In genomic region chr12:122527478-122527944, GRCh38 we compare ENCODE assay signal across 1 cellular context.
TF ChIP-seq lines count a peak whose summit lies in the region.

No MANE protein-coding gene starts in this region.

TF ChIP-seq in HEK293, 187 proteins besides CTCF, POLR2A, EP300 and RAD21 (continued from another document and continues in another):
- TF ChIP-seq ZNF704 (tag by site-specific recombination; IDR thresholded peaks at IDR 0.05) = no peak
- TF ChIP-seq ZNF114 (tag by site-specific recombination; IDR thresholded peaks at IDR 0.05) = no peak
- TF ChIP-seq TRIM28 (IDR thresholded peaks at IDR 0.05; ENCODE audit: borderline replicate concordance, low read length) = no peak
- TF ChIP-seq RBAK (tag by site-specific recombination; IDR thresholded peaks at IDR 0.05) = no peak
- no peak for TF ChIP-seq ZNF121 (tag by site-specific recombination; IDR thresholded peaks at IDR 0.05)
- TF ChIP-seq ZNF571 (tag by site-specific recombination; IDR thresholded peaks at IDR 0.05) = no peak
- no peak for TF ChIP-seq ZNF423 (tag by site-specific recombination; IDR thresholded peaks at IDR 0.05)
- no peak for TF ChIP-seq TCF7L2 (IDR thresholded peaks at IDR 0.05; ENCODE audit: borderline replicate concordance, low read depth, low read length)
- no peak for TF ChIP-seq ZFP3 (tag by site-specific recombination; IDR thresholded peaks at IDR 0.05; ENCODE audit: low read depth)
- 0 out of 2 replicates have a peak, but pooled peaks have one; percentile 8 for TF ChIP-seq ZNF76 (tag by site-specific recombination; IDR thresholded peaks at IDR 0.05; ENCODE audit: borderline replicate concordance, low read depth)
- TF ChIP-seq KLF1 (tag by site-specific recombination; IDR thresholded peaks at IDR 0.05) = no peak
- no peak for TF ChIP-seq ZNF560 (tag by site-specific recombination; IDR thresholded peaks at IDR 0.05; ENCODE audit: borderline replicate concordance)
- TF ChIP-seq ZNF133 (tag by site-specific recombination; IDR thresholded peaks at IDR 0.05) = no peak
- TF ChIP-seq ZNF600 (tag by site-specific recombination; IDR thresholded peaks at IDR 0.05) = peak; percentile 61
- TF ChIP-seq ZNF433 (tag by site-specific recombination; IDR thresholded peaks at IDR 0.05; ENCODE audit: low read depth) = no peak
- no peak for TF ChIP-seq ZNF585B (tag by site-specific recombination; IDR thresholded peaks at IDR 0.05)
- TF ChIP-seq ZNF654 (tag by site-specific recombination; IDR thresholded peaks at IDR 0.05; ENCODE audit: low read depth) = no peak
- no peak for TF ChIP-seq ZNF404 (tag by site-specific recombination; IDR thresholded peaks at IDR 0.05)
- TF ChIP-seq ZNF624 (tag by site-specific recombination; IDR thresholded peaks at IDR 0.05) = no peak
- TF ChIP-seq ZNF416 (tag by site-specific recombination; IDR thresholded peaks at IDR 0.05) = no peak
- TF ChIP-seq ZFP41 (tag by site-specific recombination; IDR thresholded peaks at IDR 0.05; ENCODE audit: borderline replicate concordance) = no peak
- no peak for TF ChIP-seq ZNF518A (tag by site-specific recombination; conservative IDR thresholded peaks at IDR 0.05; ENCODE audit: low read depth)
- no peak for TF ChIP-seq OSR2 (tag by site-specific recombination; IDR thresholded peaks at IDR 0.05)
- TF ChIP-seq GLIS2 (tag by site-specific recombination; IDR thresholded peaks at IDR 0.05) = no peak
- no peak for TF ChIP-seq ZNF791 (tag by site-specific recombination; IDR thresholded peaks at IDR 0.05)
- TF ChIP-seq ZNF140 (tag by site-specific recombination; IDR thresholded peaks at IDR 0.05) = no peak
- TF ChIP-seq ZNF366 (tag by site-specific recombination; conservative IDR thresholded peaks at IDR 0.05) = peak; percentile 28; the same call in 1 of the 2 replicates
- TF ChIP-seq ZNF292 (tag by site-specific recombination; IDR thresholded peaks at IDR 0.05; ENCODE audit: borderline replicate concordance, low read depth) = no peak
- TF ChIP-seq ZNF473 (tag by site-specific recombination; IDR thresholded peaks at IDR 0.05) = no peak
- no peak for TF ChIP-seq GLI2 (tag by site-specific recombination; IDR thresholded peaks at IDR 0.05; ENCODE audit: borderline replicate concordance, low read depth)
- no peak for TF ChIP-seq ZNF776 (tag by site-specific recombination; IDR thresholded peaks at IDR 0.05; ENCODE audit: borderline replicate concordance)
- TF ChIP-seq, protein P1, sequence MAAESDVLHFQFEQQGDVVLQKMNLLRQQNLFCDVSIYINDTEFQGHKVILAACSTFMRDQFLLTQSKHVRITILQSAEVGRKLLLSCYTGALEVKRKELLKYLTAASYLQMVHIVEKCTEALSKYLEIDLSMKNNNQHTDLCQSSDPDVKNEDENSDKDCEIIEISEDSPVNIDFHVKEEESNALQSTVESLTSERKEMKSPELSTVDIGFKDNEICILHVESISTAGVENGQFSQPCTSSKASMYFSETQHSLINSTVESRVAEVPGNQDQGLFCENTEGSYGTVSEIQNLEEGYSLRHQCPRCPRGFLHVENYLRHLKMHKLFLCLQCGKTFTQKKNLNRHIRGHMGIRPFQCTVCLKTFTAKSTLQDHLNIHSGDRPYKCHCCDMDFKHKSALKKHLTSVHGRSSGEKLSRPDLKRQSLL (tag by site-specific recombination; IDR thresholded peaks at IDR 0.05) = no peak
- TF ChIP-seq, protein P2, sequence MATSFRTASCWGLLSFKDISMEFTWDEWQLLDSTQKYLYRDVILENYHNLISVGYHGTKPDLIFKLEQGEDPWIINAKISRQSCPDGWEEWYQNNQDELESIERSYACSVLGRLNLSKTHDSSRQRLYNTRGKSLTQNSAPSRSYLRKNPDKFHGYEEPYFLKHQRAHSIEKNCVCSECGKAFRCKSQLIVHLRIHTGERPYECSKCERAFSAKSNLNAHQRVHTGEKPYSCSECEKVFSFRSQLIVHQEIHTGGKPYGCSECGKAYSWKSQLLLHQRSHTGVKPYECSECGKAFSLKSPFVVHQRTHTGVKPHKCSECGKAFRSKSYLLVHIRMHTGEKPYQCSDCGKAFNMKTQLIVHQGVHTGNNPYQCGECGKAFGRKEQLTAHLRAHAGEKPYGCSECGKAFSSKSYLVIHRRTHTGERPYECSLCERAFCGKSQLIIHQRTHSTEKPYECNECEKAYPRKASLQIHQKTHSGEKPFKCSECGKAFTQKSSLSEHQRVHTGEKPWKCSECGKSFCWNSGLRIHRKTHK (tag by site-specific recombination; IDR thresholded peaks at IDR 0.05) = no peak
- no peak for TF ChIP-seq ZNF626 (tag by site-specific recombination; IDR thresholded peaks at IDR 0.05)
- no peak for TF ChIP-seq ZNF266 (tag by site-specific recombination; IDR thresholded peaks at IDR 0.05; ENCODE audit: low read depth)
- TF ChIP-seq, protein P3, sequence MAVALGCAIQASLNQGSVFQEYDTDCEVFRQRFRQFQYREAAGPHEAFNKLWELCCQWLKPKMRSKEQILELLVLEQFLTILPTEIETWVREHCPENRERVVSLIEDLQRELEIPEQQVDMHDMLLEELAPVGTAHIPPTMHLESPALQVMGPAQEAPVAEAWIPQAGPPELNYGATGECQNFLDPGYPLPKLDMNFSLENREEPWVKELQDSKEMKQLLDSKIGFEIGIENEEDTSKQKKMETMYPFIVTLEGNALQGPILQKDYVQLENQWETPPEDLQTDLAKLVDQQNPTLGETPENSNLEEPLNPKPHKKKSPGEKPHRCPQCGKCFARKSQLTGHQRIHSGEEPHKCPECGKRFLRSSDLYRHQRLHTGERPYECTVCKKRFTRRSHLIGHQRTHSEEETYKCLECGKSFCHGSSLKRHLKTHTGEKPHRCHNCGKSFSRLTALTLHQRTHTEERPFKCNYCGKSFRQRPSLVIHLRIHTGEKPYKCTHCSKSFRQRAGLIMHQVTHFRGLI (tag by site-specific recombination; IDR thresholded peaks at IDR 0.05) = no peak
- no peak for TF ChIP-seq SALL2 (tag by site-specific recombination; IDR thresholded peaks at IDR 0.05; ENCODE audit: borderline replicate concordance)
- peak; percentile 65 for TF ChIP-seq ZBTB17 (tag by site-specific recombination; IDR thresholded peaks at IDR 0.05)
- no peak for TF ChIP-seq ZNF248 (tag by site-specific recombination; IDR thresholded peaks at IDR 0.05)
- TF ChIP-seq, protein P4, sequence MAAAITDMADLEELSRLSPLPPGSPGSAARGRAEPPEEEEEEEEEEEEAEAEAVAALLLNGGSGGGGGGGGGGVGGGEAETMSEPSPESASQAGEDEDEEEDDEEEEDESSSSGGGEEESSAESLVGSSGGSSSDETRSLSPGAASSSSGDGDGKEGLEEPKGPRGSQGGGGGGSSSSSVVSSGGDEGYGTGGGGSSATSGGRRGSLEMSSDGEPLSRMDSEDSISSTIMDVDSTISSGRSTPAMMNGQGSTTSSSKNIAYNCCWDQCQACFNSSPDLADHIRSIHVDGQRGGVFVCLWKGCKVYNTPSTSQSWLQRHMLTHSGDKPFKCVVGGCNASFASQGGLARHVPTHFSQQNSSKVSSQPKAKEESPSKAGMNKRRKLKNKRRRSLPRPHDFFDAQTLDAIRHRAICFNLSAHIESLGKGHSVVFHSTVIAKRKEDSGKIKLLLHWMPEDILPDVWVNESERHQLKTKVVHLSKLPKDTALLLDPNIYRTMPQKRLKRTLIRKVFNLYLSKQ (tag by site-specific recombination; IDR thresholded peaks at IDR 0.05; ENCODE audit: borderline replicate concordance) = no peak
- TF ChIP-seq ZNF175 (tag by site-specific recombination; IDR thresholded peaks at IDR 0.05) = no peak
- no peak for TF ChIP-seq ZNF214 (tag by site-specific recombination; IDR thresholded peaks at IDR 0.05; ENCODE audit: borderline replicate concordance)
- no peak for TF ChIP-seq ZBTB1 (tag by site-specific recombination; IDR thresholded peaks at IDR 0.05)
- no peak for TF ChIP-seq ZFHX2 (tag by site-specific recombination; conservative IDR thresholded peaks at IDR 0.05)
- TF ChIP-seq ZNF529 (tag by site-specific recombination; IDR thresholded peaks at IDR 0.05; ENCODE audit: insufficient replicate concordance) = no peak
- no peak for TF ChIP-seq ZNF670 (tag by site-specific recombination; IDR thresholded peaks at IDR 0.05; ENCODE audit: low read depth)
- TF ChIP-seq ZNF544 (tag by site-specific recombination; IDR thresholded peaks at IDR 0.05) = no peak
- no peak for TF ChIP-seq KLF8 (tag by site-specific recombination; IDR thresholded peaks at IDR 0.05)
- peak; percentile 50; the same call in 1 of the 2 replicates for TF ChIP-seq ZNF2 (tag by site-specific recombination; IDR thresholded peaks at IDR 0.05)
- TF ChIP-seq ZNF623 (tag by site-specific recombination; IDR thresholded peaks at IDR 0.05) = no peak
- no peak for TF ChIP-seq PRDM6 (tag by site-specific recombination; IDR thresholded peaks at IDR 0.05)
- no peak for TF ChIP-seq MZF1 (tag by site-specific recombination; IDR thresholded peaks at IDR 0.05; ENCODE audit: borderline replicate concordance)
- TF ChIP-seq HOXD13 (CRISPR knock-in tag; IDR thresholded peaks at IDR 0.05; ENCODE audit: borderline replicate concordance) = no peak
- no peak for TF ChIP-seq MEIS1 (CRISPR knock-in tag; IDR thresholded peaks at IDR 0.05; ENCODE audit: borderline replicate concordance)
- no peak for TF ChIP-seq ZNF223 (tag by site-specific recombination; IDR thresholded peaks at IDR 0.05)
- peak; percentile 60; the same call in 1 of the 2 replicates for TF ChIP-seq REST (tag by site-specific recombination; IDR thresholded peaks at IDR 0.05)
